1 cellular context compared by ENCODE assay signal in the genomic region with DNA sequence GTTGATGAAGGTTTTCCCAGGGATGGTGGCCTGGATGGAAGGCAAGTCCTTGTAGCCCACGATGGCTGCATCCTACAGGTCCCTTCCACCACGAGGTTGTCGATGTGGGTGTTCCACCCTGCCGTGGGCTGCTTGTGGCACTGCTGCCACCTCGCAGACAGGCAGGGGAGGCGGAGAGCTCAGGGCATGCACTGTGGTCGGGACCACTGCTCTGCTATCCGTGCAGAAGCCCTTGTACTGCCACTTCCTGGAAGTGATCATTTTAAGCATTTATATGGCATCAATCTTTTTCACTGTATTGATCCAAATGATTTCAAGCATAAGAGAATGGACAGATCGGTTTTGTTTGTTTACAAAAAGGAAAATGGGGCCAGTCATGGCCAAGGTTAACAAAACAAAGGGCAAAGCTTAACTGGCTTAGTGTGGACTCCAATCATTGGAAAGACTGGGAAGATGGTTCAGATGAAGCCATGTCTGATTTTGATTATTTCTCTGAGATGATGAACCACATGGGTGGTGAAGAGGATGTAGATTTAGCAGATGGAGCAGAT.
TF ChIP-seq lines count a peak whose summit lies in the region.

No MANE protein-coding gene starts in this region.

TF ChIP-seq in HepG2, 621 proteins besides CTCF, POLR2A, EP300 and RAD21 (continued from another document and continues in another):
- no peak for TF ChIP-seq NONO (IDR thresholded peaks at IDR 0.05)
- no peak for TF ChIP-seq NONO (CRISPR knock-in tag; conservative IDR thresholded peaks at IDR 0.05)
- TF ChIP-seq ZNF784 (CRISPR knock-in tag; IDR thresholded peaks at IDR 0.05; ENCODE audit: borderline replicate concordance), result no peak
- TF ChIP-seq, protein P1, sequence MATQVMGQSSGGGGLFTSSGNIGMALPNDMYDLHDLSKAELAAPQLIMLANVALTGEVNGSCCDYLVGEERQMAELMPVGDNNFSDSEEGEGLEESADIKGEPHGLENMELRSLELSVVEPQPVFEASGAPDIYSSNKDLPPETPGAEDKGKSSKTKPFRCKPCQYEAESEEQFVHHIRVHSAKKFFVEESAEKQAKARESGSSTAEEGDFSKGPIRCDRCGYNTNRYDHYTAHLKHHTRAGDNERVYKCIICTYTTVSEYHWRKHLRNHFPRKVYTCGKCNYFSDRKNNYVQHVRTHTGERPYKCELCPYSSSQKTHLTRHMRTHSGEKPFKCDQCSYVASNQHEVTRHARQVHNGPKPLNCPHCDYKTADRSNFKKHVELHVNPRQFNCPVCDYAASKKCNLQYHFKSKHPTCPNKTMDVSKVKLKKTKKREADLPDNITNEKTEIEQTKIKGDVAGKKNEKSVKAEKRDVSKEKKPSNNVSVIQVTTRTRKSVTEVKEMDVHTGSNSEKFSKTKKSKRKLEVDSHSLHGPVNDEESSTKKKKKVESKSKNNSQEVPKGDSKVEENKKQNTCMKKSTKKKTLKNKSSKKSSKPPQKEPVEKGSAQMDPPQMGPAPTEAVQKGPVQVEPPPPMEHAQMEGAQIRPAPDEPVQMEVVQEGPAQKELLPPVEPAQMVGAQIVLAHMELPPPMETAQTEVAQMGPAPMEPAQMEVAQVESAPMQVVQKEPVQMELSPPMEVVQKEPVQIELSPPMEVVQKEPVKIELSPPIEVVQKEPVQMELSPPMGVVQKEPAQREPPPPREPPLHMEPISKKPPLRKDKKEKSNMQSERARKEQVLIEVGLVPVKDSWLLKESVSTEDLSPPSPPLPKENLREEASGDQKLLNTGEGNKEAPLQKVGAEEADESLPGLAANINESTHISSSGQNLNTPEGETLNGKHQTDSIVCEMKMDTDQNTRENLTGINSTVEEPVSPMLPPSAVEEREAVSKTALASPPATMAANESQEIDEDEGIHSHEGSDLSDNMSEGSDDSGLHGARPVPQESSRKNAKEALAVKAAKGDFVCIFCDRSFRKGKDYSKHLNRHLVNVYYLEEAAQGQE (IDR thresholded peaks at IDR 0.05; ENCODE audit: borderline replicate concordance in 1 of 2, low read depth in 1 of 2, low read length in 2 of 2), result no peak
- TF ChIP-seq, protein P2, sequence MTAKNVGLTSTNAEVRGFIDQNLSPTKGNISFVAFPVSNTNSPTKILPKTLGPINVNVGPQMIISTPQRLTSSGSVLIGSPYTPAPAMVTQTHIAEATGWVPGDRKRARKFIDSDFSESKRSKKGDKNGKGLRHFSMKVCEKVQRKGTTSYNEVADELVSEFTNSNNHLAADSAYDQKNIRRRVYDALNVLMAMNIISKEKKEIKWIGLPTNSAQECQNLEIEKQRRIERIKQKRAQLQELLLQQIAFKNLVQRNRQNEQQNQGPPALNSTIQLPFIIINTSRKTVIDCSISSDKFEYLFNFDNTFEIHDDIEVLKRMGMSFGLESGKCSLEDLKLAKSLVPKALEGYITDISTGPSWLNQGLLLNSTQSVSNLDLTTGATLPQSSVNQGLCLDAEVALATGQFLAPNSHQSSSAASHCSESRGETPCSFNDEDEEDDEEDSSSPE (CRISPR knock-in tag; IDR thresholded peaks at IDR 0.05), result no peak
- peak; percentile 26; the same call in 1 of the 2 replicates for TF ChIP-seq NCOR1 (IDR thresholded peaks at IDR 0.05; ENCODE audit: borderline replicate concordance, low read length)
- TF ChIP-seq DPF2 (CRISPR knock-in tag; IDR thresholded peaks at IDR 0.05; ENCODE audit: borderline replicate concordance, low read depth), result no peak
- no peak for TF ChIP-seq ZNF790 (CRISPR knock-in tag; IDR thresholded peaks at IDR 0.05; ENCODE audit: borderline replicate concordance)
- TF ChIP-seq, protein P3, sequence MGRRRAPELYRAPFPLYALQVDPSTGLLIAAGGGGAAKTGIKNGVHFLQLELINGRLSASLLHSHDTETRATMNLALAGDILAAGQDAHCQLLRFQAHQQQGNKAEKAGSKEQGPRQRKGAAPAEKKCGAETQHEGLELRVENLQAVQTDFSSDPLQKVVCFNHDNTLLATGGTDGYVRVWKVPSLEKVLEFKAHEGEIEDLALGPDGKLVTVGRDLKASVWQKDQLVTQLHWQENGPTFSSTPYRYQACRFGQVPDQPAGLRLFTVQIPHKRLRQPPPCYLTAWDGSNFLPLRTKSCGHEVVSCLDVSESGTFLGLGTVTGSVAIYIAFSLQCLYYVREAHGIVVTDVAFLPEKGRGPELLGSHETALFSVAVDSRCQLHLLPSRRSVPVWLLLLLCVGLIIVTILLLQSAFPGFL (CRISPR knock-in tag; IDR thresholded peaks at IDR 0.05), result no peak
- TF ChIP-seq ZGPAT (CRISPR knock-in tag; IDR thresholded peaks at IDR 0.05), result no peak
- no peak for TF ChIP-seq NR2F6 (IDR thresholded peaks at IDR 0.05)
- no peak for TF ChIP-seq NR2F6 (CRISPR knock-in tag; IDR thresholded peaks at IDR 0.05)
- TF ChIP-seq, protein P4, sequence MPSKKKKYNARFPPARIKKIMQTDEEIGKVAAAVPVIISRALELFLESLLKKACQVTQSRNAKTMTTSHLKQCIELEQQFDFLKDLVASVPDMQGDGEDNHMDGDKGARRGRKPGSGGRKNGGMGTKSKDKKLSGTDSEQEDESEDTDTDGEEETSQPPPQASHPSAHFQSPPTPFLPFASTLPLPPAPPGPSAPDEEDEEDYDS (CRISPR knock-in tag; IDR thresholded peaks at IDR 0.05), result no peak
- peak; percentile 63 for TF ChIP-seq SALL1 (CRISPR knock-in tag; IDR thresholded peaks at IDR 0.05)
- TF ChIP-seq THRA (CRISPR knock-in tag; IDR thresholded peaks at IDR 0.05; ENCODE audit: borderline replicate concordance), result no peak
- TF ChIP-seq, protein P5, sequence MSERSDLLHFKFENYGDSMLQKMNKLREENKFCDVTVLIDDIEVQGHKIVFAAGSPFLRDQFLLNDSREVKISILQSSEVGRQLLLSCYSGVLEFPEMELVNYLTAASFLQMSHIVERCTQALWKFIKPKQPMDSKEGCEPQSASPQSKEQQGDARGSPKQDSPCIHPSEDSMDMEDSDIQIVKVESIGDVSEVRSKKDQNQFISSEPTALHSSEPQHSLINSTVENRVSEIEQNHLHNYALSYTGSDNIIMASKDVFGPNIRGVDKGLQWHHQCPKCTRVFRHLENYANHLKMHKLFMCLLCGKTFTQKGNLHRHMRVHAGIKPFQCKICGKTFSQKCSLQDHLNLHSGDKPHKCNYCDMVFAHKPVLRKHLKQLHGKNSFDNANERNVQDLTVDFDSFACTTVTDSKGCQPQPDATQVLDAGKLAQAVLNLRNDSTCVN (CRISPR knock-in tag; IDR thresholded peaks at IDR 0.05; ENCODE audit: borderline replicate concordance), result no peak
- TF ChIP-seq CREM (IDR thresholded peaks at IDR 0.05), result no peak
- no peak for TF ChIP-seq CREM (CRISPR knock-in tag; IDR thresholded peaks at IDR 0.05)
- TF ChIP-seq JUND (CRISPR knock-in tag; IDR thresholded peaks at IDR 0.05), result no peak
- no peak for TF ChIP-seq IRF9 (CRISPR knock-in tag; IDR thresholded peaks at IDR 0.05; ENCODE audit: borderline replicate concordance)
- TF ChIP-seq ZNF446 (CRISPR knock-in tag; IDR thresholded peaks at IDR 0.05), result no peak
- TF ChIP-seq ZKSCAN5 (CRISPR knock-in tag; IDR thresholded peaks at IDR 0.05), result no peak
- no peak for TF ChIP-seq ZNF616 (CRISPR knock-in tag; IDR thresholded peaks at IDR 0.05; ENCODE audit: low read depth)
- TF ChIP-seq BRF2 (CRISPR knock-in tag; IDR thresholded peaks at IDR 0.05), result no peak
- TF ChIP-seq AKNA (CRISPR knock-in tag; IDR thresholded peaks at IDR 0.05; ENCODE audit: borderline replicate concordance), result no peak
- no peak for TF ChIP-seq AKAP8 (CRISPR knock-in tag; IDR thresholded peaks at IDR 0.05)
- TF ChIP-seq RELA (CRISPR knock-in tag; IDR thresholded peaks at IDR 0.05), result no peak
- no peak for TF ChIP-seq ZNF468 (CRISPR knock-in tag; IDR thresholded peaks at IDR 0.05)
- no peak for TF ChIP-seq ZNF577 (CRISPR knock-in tag; IDR thresholded peaks at IDR 0.05; ENCODE audit: borderline replicate concordance, low read depth)
- TF ChIP-seq, protein P6, sequence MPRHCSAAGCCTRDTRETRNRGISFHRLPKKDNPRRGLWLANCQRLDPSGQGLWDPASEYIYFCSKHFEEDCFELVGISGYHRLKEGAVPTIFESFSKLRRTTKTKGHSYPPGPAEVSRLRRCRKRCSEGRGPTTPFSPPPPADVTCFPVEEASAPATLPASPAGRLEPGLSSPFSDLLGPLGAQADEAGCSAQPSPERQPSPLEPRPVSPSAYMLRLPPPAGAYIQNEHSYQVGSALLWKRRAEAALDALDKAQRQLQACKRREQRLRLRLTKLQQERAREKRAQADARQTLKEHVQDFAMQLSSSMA (CRISPR knock-in tag; IDR thresholded peaks at IDR 0.05), result no peak
- TF ChIP-seq ZNF296 (CRISPR knock-in tag; conservative IDR thresholded peaks at IDR 0.05), result no peak
- no peak for TF ChIP-seq ZNF670 (CRISPR knock-in tag; IDR thresholded peaks at IDR 0.05; ENCODE audit: borderline replicate concordance)
- TF ChIP-seq MTF1 (CRISPR knock-in tag; IDR thresholded peaks at IDR 0.05), result no peak
- TF ChIP-seq ZNF780A (CRISPR knock-in tag; IDR thresholded peaks at IDR 0.05), result no peak
- no peak for TF ChIP-seq SPEN (CRISPR knock-in tag; IDR thresholded peaks at IDR 0.05; ENCODE audit: low read depth)
- TF ChIP-seq ISX (CRISPR knock-in tag; conservative IDR thresholded peaks at IDR 0.05), result no peak
- no peak for TF ChIP-seq NR2F2 (IDR thresholded peaks at IDR 0.05; ENCODE audit: borderline replicate concordance, low read depth)
- TF ChIP-seq SMAD1 (CRISPR knock-in tag; IDR thresholded peaks at IDR 0.05; ENCODE audit: borderline replicate concordance, low read depth), result no peak
- no peak for TF ChIP-seq MIER3 (CRISPR knock-in tag; IDR thresholded peaks at IDR 0.05; ENCODE audit: borderline replicate concordance)
- no peak for TF ChIP-seq ZFYVE20 (CRISPR knock-in tag; IDR thresholded peaks at IDR 0.05; ENCODE audit: borderline replicate concordance, low read depth)
